Comparison of ENCODE assay signal across 11 cellular contexts in the genomic region with DNA sequence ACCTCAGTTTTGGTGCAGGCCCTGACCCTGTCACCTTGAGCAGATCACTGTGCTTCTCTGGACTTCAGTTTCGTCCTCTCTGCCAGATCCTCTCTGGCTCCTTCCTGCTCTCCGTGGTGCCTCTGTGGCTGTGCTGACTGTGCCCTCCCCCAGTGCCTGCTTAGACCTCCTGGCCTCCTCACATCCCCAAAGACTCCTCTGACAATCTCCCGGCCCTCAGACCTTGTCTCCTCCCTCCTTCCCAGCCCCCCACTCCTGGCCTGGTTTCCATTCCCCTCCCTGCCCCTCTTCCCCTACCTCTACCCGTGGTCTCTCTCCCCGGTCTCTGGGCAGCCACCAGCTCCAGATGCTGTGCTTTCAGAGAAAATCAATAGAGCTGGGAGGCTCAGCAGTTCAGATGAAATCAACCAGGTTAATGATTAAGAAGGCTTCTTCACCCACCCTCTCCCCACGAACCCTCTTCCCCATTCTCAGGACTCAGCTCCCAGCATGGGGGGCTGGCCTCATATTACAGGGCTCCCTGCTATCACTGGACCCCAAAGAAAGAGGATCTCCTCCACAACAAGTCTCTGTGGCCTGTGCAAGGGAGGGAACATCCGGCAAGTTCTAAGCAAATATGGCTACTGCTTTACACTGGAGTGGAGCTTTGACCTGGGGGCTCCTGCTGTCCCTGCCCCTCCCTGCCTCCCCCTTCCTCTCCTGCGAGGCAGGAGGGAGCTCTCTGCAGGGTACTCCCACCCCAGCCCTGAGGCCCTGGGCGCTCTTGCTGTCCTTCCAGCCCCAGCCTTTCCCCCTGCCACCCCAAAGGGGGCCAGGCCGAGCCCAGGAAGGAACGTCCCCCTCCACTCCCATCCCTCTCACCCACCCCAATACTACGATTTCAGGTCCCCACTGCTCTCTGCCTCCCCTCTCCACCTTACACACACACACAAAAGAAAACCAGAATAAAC. TPM values are rescaled to one million over a fixed set of nuclear protein-coding genes. Genes with fewer than 3 reads are reported as not detected.
A peak's percentile ranks its signal among the peaks of the same experiment; 100 is the strongest.
DNase-seq lines count a peak whose midpoint lies in the region; ATAC-seq and TF ChIP-seq lines count a peak whose summit lies in the region.
"Had no signal": no experiment of that assay in that cellular context is flagged by ENCODE, and none has a peak within 500 bp of the region (broad histone marks: within the 10 kb centered on the region; RNA-seq: fewer than 3 reads in every experiment).

No MANE protein-coding gene starts in this region.

- H3K9ac ChIP-seq in endocrine pancreas (ENCODE audit: control insufficient read depth, insufficient read depth, low read length) (peak overlapping the region; percentile 71), mesendoderm (ENCODE audit: low read length) (peak overlapping the region; percentile 35)
- H3K9ac ChIP-seq: KMS-11 had no signal

- peak overlapping the region; percentile 72 for H3K56ac ChIP-seq in mesendoderm (ENCODE audit: low read length)

- H3K9me3 Mint-ChIP-seq in stimulated activated naive B cell treated with anti-CD40 and anti-IgM and Interleukin-4, amounts not matched to agents 10 μg/mL and 1 μg/mL and 100 μg/mL, for 72 hours: no peaks in the 10 kb centered on the region

- peak overlapping the region; percentile 2 for H3K18ac ChIP-seq in mesendoderm (ENCODE audit: low read length)

- no peak overlapping the region for H3K4me3 Mint-ChIP-seq in stimulated activated naive B cell treated with anti-CD40 and anti-IgM and Interleukin-4, amounts not matched to agents 10 μg/mL and 1 μg/mL and 100 μg/mL, for 72 hours

- intact Hi-C loops in left lung (cut with DNase I): no loop called here

- H3K9me3 ChIP-seq in endocrine pancreas (ENCODE audit: control insufficient read depth, low read length): no peaks in the 10 kb centered on the region
- no peaks in the 10 kb centered on the region for H3K9me3 ChIP-seq in thoracic aorta
- no peaks in the 10 kb centered on the region for H3K9me3 ChIP-seq in left lung

- no peak overlapping the region for H2BK120ac ChIP-seq in mesendoderm (ENCODE audit: low read depth, low read length)

- H3K79me2 ChIP-seq in mesendoderm (ENCODE audit: control insufficient read depth, insufficient read depth, low read length): no peaks in the 10 kb centered on the region

- no peak overlapping the region for H2BK5ac ChIP-seq in mesendoderm (ENCODE audit: low read length)

- H3K23ac ChIP-seq in mesendoderm (ENCODE audit: low read length): no peak overlapping the region

- H3K36me3 ChIP-seq in endocrine pancreas (ENCODE audit: control insufficient read depth, insufficient read depth, low read length) (no peaks in the 10 kb centered on the region), mesendoderm (ENCODE audit: control insufficient read depth, insufficient read depth, low read length) (no peaks in the 10 kb centered on the region), thoracic aorta (peaks cover 8% of the 10 kb centered on the region), left lung (no peaks in the 10 kb centered on the region)

- no peak overlapping the region for H2BK15ac ChIP-seq in mesendoderm (replicated peaks; ENCODE audit: low read depth)

- H4K8ac ChIP-seq in mesendoderm (ENCODE audit: low read depth, low read length): no peak overlapping the region

- no peak overlapping the region for H2AK5ac ChIP-seq in mesendoderm (ENCODE audit: low read length)

- no peaks in the 10 kb centered on the region for H3K36me3 Mint-ChIP-seq in stimulated activated naive B cell treated with anti-CD40 and anti-IgM and Interleukin-4, amounts not matched to agents 10 μg/mL and 1 μg/mL and 100 μg/mL, for 72 hours

- no peak overlapping the region for H3K4ac ChIP-seq in mesendoderm (ENCODE audit: low read depth, low read length)

- H3K27ac Mint-ChIP-seq in stimulated activated naive B cell treated with anti-CD40 and anti-IgM and Interleukin-4, amounts not matched to agents 10 μg/mL and 1 μg/mL and 100 μg/mL, for 72 hours: no peak overlapping the region

- peaks cover 0 to 6% of the 10 kb centered on the region in 2 donors for H3K4me1 Mint-ChIP-seq in stimulated activated naive B cell treated with anti-CD40 and anti-IgM and Interleukin-4, amounts not matched to agents 10 μg/mL and 1 μg/mL and 100 μg/mL, for 72 hours

- no peak for ATAC-seq in thoracic aorta (ENCODE audit: insufficient number of reproducible peaks, low FRiP score, low read depth)
- ATAC-seq in stimulated activated naive B cell treated with anti-CD40 and anti-IgM and Interleukin-4, amounts not matched to agents 10 μg/mL and 1 μg/mL and 100 μg/mL, for 72 hours (replicated peaks): no peak
- ATAC-seq in left lung: no peak

- no peak for TF ChIP-seq CTCF in thoracic aorta (IDR thresholded peaks at IDR 0.05)
- no peak for TF ChIP-seq CTCF in left lung (IDR thresholded peaks at IDR 0.05)

- H3K4me3 ChIP-seq in endocrine pancreas (ENCODE audit: control insufficient read depth, insufficient read depth, low read length) (no peak overlapping the region), mesendoderm (ENCODE audit: low read length) (no peak overlapping the region), thoracic aorta (peak overlapping the region; percentile 53), left lung (no peak overlapping the region)

- no peaks in the 10 kb centered on the region for H3K79me1 ChIP-seq in mesendoderm (ENCODE audit: low read length)

- H3K27me3 Mint-ChIP-seq in stimulated activated naive B cell treated with anti-CD40 and anti-IgM and Interleukin-4, amounts not matched to agents 10 μg/mL and 1 μg/mL and 100 μg/mL, for 72 hours: peaks cover 0 to 5% of the 10 kb centered on the region in 2 donors

- H4K5ac ChIP-seq in mesendoderm (ENCODE audit: low read length): no peak overlapping the region

- H3K4me1 ChIP-seq in endocrine pancreas (ENCODE audit: control insufficient read depth, insufficient read depth, low read length) (no peaks in the 10 kb centered on the region), mesendoderm (ENCODE audit: control insufficient read depth, low read depth, low read length) (peaks cover 19% of the 10 kb centered on the region), thoracic aorta (ENCODE audit: control insufficient read depth in 1 of 2, low read depth in 2 of 2) (peaks cover 0 to 10% of the 10 kb centered on the region in 2 donors), left lung (no peaks in the 10 kb centered on the region)

- DNase-seq in NCI-H1092 treated with DMSO at 0.1 percent for 48 hours (lab: John Stamatoyannopoulos, UW) (peak; percentile 72), mesendoderm (peak; percentile 16), thoracic aorta (ENCODE audit: low spot score) (no peak), left lung (no peak)
- DNase-seq in stimulated activated naive B cell treated with anti-CD40 and anti-IgM and Interleukin-4, amounts not matched to agents 10 μg/mL and 1 μg/mL and 100 μg/mL, for 72 hours: no peak
- DNase-seq in NK-92 treated with Interleukin-12 subunit alpha and Interleukin-12 subunit beta, amount 100 ng/mL, for 24 hours (lab: John Stamatoyannopoulos, UW): no peak
- DNase-seq: activated CD4-positive, alpha-beta T cell treated with anti-CD3 and anti-CD28 coated beads for 1 hour; NCI-H226; stimulated activated CD4-positive, alpha-beta T cell treated with anti-CD3 and anti-CD28 coated beads, Interleukin-1b, Interleukin-23, amount 100 ng/mL, for 48 hours had no signal

- H3K27ac ChIP-seq in mesendoderm (ENCODE audit: low read depth, low read length) (peak overlapping the region; percentile 21), thoracic aorta (no peak overlapping the region), left lung (no peak overlapping the region)
- H3K27ac ChIP-seq: KMS-11 had no signal

- no peak overlapping the region for H3K4me2 ChIP-seq in mesendoderm (ENCODE audit: low read length)
- H3K4me2 ChIP-seq: KMS-11 had no signal

- H3K27me3 ChIP-seq in endocrine pancreas (ENCODE audit: control insufficient read depth, insufficient read depth, low read length): no peaks in the 10 kb centered on the region
- no peaks in the 10 kb centered on the region for H3K27me3 ChIP-seq in mesendoderm (ENCODE audit: insufficient read depth, low read length, poor library complexity)
- H3K27me3 ChIP-seq in thoracic aorta (replicated peaks; ENCODE audit: insufficient read depth): no peaks in the 10 kb centered on the region
- H3K27me3 ChIP-seq in left lung: no peaks in the 10 kb centered on the region

- no CpG with 5 or more reads among the region's 12 CpGs for WGBS in mesendoderm (ENCODE audit: extremely low coverage, insufficient coverage, low lambda C conversion rate)

RNA-seq across cellular contexts. Expression of a gene that starts 8.5 kb away (rescaled TPM):
- 4.8 TPM for polyA plus RNA-seq in mesendoderm (2013, experiment 1 of 2)
- 5.1 TPM for polyA plus RNA-seq in mesendoderm (2013, experiment 2 of 2)
- 1 to 10 TPM; 5.8 to 7.8 TPM for total RNA-seq in thoracic aorta
- 1 to 10 TPM; 6.4 to 9.0 TPM for total RNA-seq in left lung

RNA-seq across cellular contexts. Expression of a gene that starts 16.4 kb away (rescaled TPM):
- polyA plus RNA-seq in mesendoderm (2013, experiment 1 of 2): 6.1 TPM
- polyA plus RNA-seq in mesendoderm (2013, experiment 2 of 2): 6.0 TPM
- 10 to 100 TPM; 37.2 to 67.3 TPM for total RNA-seq in thoracic aorta
- total RNA-seq in left lung: 10 to 100 TPM; 24.1 to 39.5 TPM

RNA-seq across cellular contexts. Expression of a gene that starts 28.0 kb away (rescaled TPM):
- polyA plus RNA-seq in mesendoderm (2013, experiment 1 of 2): 17.4 TPM
- 16.2 TPM for polyA plus RNA-seq in mesendoderm (2013, experiment 2 of 2)
- total RNA-seq in thoracic aorta: 10 to 100 TPM; 27.9 to 53.4 TPM
- 10 to 100 TPM; 27.4 to 31.0 TPM for total RNA-seq in left lung

Comparison
In these comparisons a context has a peak if more than half of its experiments do, and no peak if none do; other contexts are left out.
1. DNase-seq: peak in NCI-H1092 treated with DMSO at 0.1 percent for 48 hours (single experiment) and mesendoderm (single experiment); none in thoracic aorta (single experiment), stimulated activated naive B cell treated with anti-CD40 and anti-IgM and Interleukin-4, amounts not matched to agents 10 μg/mL and 1 μg/mL and 100 μg/mL, for 72 hours (single experiment), NK-92 treated with Interleukin-12 subunit alpha and Interleukin-12 subunit beta, amount 100 ng/mL, for 24 hours (single experiment) and left lung (0 of 2).